Comparison of ENCODE assay signal across 26 cellular contexts in the genomic region with DNA sequence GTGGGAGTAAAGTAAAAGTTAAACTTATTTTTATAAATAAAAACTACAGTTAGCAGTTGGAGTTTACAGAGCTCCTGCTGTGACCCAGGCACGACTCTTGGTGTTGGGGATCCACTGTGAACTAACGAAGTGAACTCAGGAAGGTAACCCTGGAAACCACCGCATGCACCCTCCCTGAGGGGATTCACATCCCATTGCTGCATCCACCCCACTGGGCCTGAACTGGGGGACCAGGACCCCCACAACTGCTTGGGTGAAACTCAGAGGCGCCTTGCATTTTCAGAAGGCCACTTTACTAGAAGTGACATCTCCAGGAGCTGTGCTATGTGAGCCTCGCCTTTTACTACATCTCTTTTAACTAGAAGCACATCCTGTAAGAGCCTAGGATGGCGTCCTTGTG.
"Had no signal": no experiment of that assay in that cellular context is flagged by ENCODE, and none has a peak within 500 bp of the region (broad histone marks: within the 10 kb centered on the region; RNA-seq: fewer than 3 reads in every experiment).

No MANE protein-coding gene starts in this region.

- H3K36me3 ChIP-seq: neural progenitor cell, sigmoid colon, upper lobe of left lung had no signal

- DNase-seq: cerebellar nuclear complex; effector CD4-positive, alpha-beta T cell; endodermal cell; erythroblast; foreskin keratinocyte; immature natural killer cell; left colon; left ventricle myocardium superior; mesenchymal stem cell; midbrain; nucleus accumbens; psoas muscle; retina; sigmoid colon; stimulated activated CD4-positive, alpha-beta T cell treated with anti-CD3 and anti-CD28 coated beads, Interleukin-2, amount 100 ng/mL, for 24 hours; stimulated activated CD4-positive, alpha-beta T cell treated with anti-CD3 and anti-CD28 coated beads, Interleukin-4, amount 100 ng/mL, for 4 hours; stimulated activated naive B cell treated with anti-CD40 and anti-IgM and Interleukin-4, amounts not matched to agents 10 μg/mL and 1 μg/mL and 100 μg/mL, for 72 hours; stimulated activated naive CD8-positive, alpha-beta T cell treated with anti-CD3 and anti-CD28 coated beads, Interleukin-15, amount 100 ng/mL, for 72 hours; substantia nigra had no signal

- H3K27ac ChIP-seq: coronary artery, foreskin keratinocyte, neural progenitor cell, parathyroid adenoma, psoas muscle, sigmoid colon, skin epidermis, upper lobe of left lung had no signal

- H3K4me1 ChIP-seq: foreskin keratinocyte, parathyroid adenoma, psoas muscle, sigmoid colon, upper lobe of left lung had no signal

- H3K4me3 ChIP-seq: coronary artery, lung, neural progenitor cell, psoas muscle, sigmoid colon, skin epidermis, upper lobe of left lung had no signal

- ATAC-seq: foreskin keratinocyte; left colon; left ventricle myocardium superior; natural killer cell treated with Interleukin-12 subunit alpha and Interleukin-12 subunit beta and Interleukin-15 and Interleukin-18, amount 100 ng/mL, for 72 hours; psoas muscle; stimulated activated naive B cell treated with anti-CD40 and anti-IgM and Interleukin-4, amounts not matched to agents 10 μg/mL and 1 μg/mL and 100 μg/mL, for 72 hours; stimulated activated naive CD8-positive, alpha-beta T cell treated with anti-CD3 and anti-CD28 coated beads, Interleukin-15, amount 100 ng/mL, for 72 hours had no signal

- H3K27me3 ChIP-seq: foreskin keratinocyte, neural progenitor cell, upper lobe of left lung had no signal
